19 cellular contexts compared by ENCODE assay signal in genomic region chr5:142445266-142445665, GRCh38.
DNase-seq lines count a peak whose midpoint lies in the region; ATAC-seq and TF ChIP-seq lines count a peak whose summit lies in the region.
"Had no signal": no experiment of that assay in that cellular context is flagged by ENCODE, and none has a peak within 500 bp of the region (broad histone marks: within the 10 kb centered on the region; RNA-seq: fewer than 3 reads in every experiment).

No MANE protein-coding gene starts in this region.

- no peak overlapping the region for H3T11ph ChIP-seq in H9 (ENCODE audit: low read length)

- no peak overlapping the region for H3K4me2 ChIP-seq in H9 (ENCODE audit: insufficient read depth, insufficient read length, low read length)
- H3K4me2 ChIP-seq in fibroblast of lung (ENCODE audit: extremely low read depth, insufficient read depth, low read length) = no peak overlapping the region

- H3K14ac ChIP-seq in H9 (ENCODE audit: insufficient read depth, low read length) = no peak overlapping the region

- H3K56ac ChIP-seq in H9 (ENCODE audit: insufficient read length, low read depth, low read length) = no peak overlapping the region

- H4K5ac ChIP-seq in H9 (ENCODE audit: insufficient read length, low read depth, low read length) = no peak overlapping the region

- H3K23me2 ChIP-seq in H9 (ENCODE audit: insufficient read length, low read depth, low read length, poor library complexity, severe bottlenecking) = no peaks in the 10 kb centered on the region

- H3K9me3 Mint-ChIP-seq in H9 = peaks cover 0 to 7% of the 10 kb centered on the region in 2 experiments; a peak in 3 of 5 replicates

- H3K9ac ChIP-seq in H9 (ENCODE audit: extremely low read depth, insufficient read length, low read length) (no peak overlapping the region), fibroblast of lung (ENCODE audit: insufficient read depth, low read length) (no peak overlapping the region), subcutaneous abdominal adipose tissue (ENCODE audit: low read length in 5 of 5) (no peak overlapping the region)
- H3K9ac ChIP-seq: parathyroid adenoma had no signal

- ATAC-seq in RWPE2 (ENCODE audit: low read depth) = no peak
- no peak for ATAC-seq in HG02938 (IDR thresholded peaks at IDR 0.05; ENCODE audit: unreplicated experiment)
- ATAC-seq in T-helper 17 cell = no peak
- ATAC-seq: gastroesophageal sphincter had no signal

- no peak overlapping the region for H3K27ac ChIP-seq in H9 (ENCODE audit: insufficient read length, low read depth, low read length)
- H3K27ac ChIP-seq in RWPE2 (ENCODE audit: poor library complexity, severe bottlenecking) = peak overlapping the region; percentile 56
- H3K27ac ChIP-seq in fibroblast of lung (ENCODE audit: insufficient read depth, low read length) = peak overlapping the region; percentile 89
- peak overlapping the region; percentile 45 for H3K27ac ChIP-seq in subcutaneous abdominal adipose tissue (ENCODE audit: low read depth, low read length)
- H3K27ac ChIP-seq: gastroesophageal sphincter, parathyroid adenoma had no signal

- H3K27me3 Mint-ChIP-seq in H9 (ENCODE audit: low read depth) = no peaks in the 10 kb centered on the region
- H3K27me3 Mint-ChIP-seq in T-helper 17 cell = no peaks in the 10 kb centered on the region

- H3K9me3 ChIP-seq in H9 (ENCODE audit: control insufficient read depth, low read depth, low read length) = no peaks in the 10 kb centered on the region
- H3K9me3 ChIP-seq in RWPE2 (ENCODE audit: severe bottlenecking) = no peaks in the 10 kb centered on the region
- H3K9me3 ChIP-seq in fibroblast of lung (ENCODE audit: control insufficient read depth, insufficient read depth, low read depth, low read length) = no peaks in the 10 kb centered on the region
- peaks cover 0 to 2% (median 0%) of the 10 kb centered on the region in 5 donors for H3K9me3 ChIP-seq in subcutaneous abdominal adipose tissue (ENCODE audit: control insufficient read depth in 5 of 5, low read length in 5 of 5)
- no peaks in the 10 kb centered on the region for H3K9me3 ChIP-seq in T-helper 17 cell (ENCODE audit: control insufficient read depth, low read length, poor library complexity, severe bottlenecking)
- H3K9me3 ChIP-seq: gastroesophageal sphincter, testis had no signal

- H3K18ac ChIP-seq in H9 (ENCODE audit: insufficient read length, low read depth, low read length) = no peak overlapping the region

- H3K27me3 ChIP-seq in H9 (ENCODE audit: insufficient read depth, low read length) (no peaks in the 10 kb centered on the region), RWPE2 (ENCODE audit: insufficient read depth, poor library complexity, severe bottlenecking) (no peaks in the 10 kb centered on the region), fibroblast of lung (ENCODE audit: control insufficient read depth, insufficient read depth, low read length) (no peaks in the 10 kb centered on the region), subcutaneous abdominal adipose tissue (ENCODE audit: control insufficient read depth in 5 of 5, insufficient read depth in 4 of 5, low read length in 5 of 5) (no peaks in the 10 kb centered on the region)
- H3K27me3 ChIP-seq: ascending aorta, gastroesophageal sphincter, MG63, testis had no signal

- H3K79me2 ChIP-seq in H9 (ENCODE audit: insufficient read depth, low read length) = no peaks in the 10 kb centered on the region
- H3K79me2 ChIP-seq in fibroblast of lung (ENCODE audit: control insufficient read depth, insufficient read depth, low read length) = no peaks in the 10 kb centered on the region
- H3K79me2 ChIP-seq: parathyroid adenoma had no signal

- DNase-seq in H9 (no peak), RWPE2 (ENCODE audit: low spot score) (no peak), fibroblast of lung (ENCODE audit: low read depth in 2 of 2) (peak in 1 of 2 donors; percentile 61), T-helper 17 cell (no peak), T-helper 9 cell (no peak)
- DNase-seq: activated CD4-positive, alpha-beta T cell treated with anti-CD3 and anti-CD28 coated beads for 48 hours; activated gamma-delta T cell treated with Interleukin-2 at 50 U/mL for 16 hours; MG63; naive B cell; NCI-H1694 treated with DMSO at 0.1 percent for 48 hours; NCI-H345; T1000 had no signal

- H3K4me1 Mint-ChIP-seq in H9 = peaks cover 17 to 18% of the 10 kb centered on the region in 2 experiments
- peaks cover 24% of the 10 kb centered on the region for H3K4me1 Mint-ChIP-seq in T-helper 17 cell

- no peak overlapping the region for H2BK20ac ChIP-seq in H9 (ENCODE audit: low read depth, low read length, poor library complexity, severe bottlenecking)

- H3K27ac Mint-ChIP-seq in H9 (no peak overlapping the region), T-helper 17 cell (no peak overlapping the region)

- no CpG with 5 or more reads among the region's 5 CpGs for WGBS in H9 (ENCODE audit: extremely low coverage, insufficient read length, low lambda C conversion rate)

- no peak overlapping the region for H2BK15ac ChIP-seq in H9 (ENCODE audit: low read depth, low read length)

- H3K4me3 Mint-ChIP-seq in H9 (no peak overlapping the region), T-helper 17 cell (no peak overlapping the region)
- H3K4me3 Mint-ChIP-seq: naive B cell had no signal

- H2AFZ ChIP-seq in H9 (ENCODE audit: low read length) (no peak overlapping the region), fibroblast of lung (ENCODE audit: low read length) (no peak overlapping the region)

- H2BK12ac ChIP-seq in H9 (ENCODE audit: insufficient read length, low read depth, low read length) = no peak overlapping the region

- H2BK5ac ChIP-seq in H9 (ENCODE audit: insufficient read length, low read length) = no peak overlapping the region

- TF ChIP-seq CTCF in H9 (conservative IDR thresholded peaks at IDR 0.05) (0 out of 3 replicates have a peak, but pooled peaks have one; percentile 4), RWPE2 (IDR thresholded peaks at IDR 0.05; ENCODE audit: poor library complexity, severe bottlenecking) (no peak), fibroblast of lung (conservative IDR thresholded peaks at IDR 0.05 in 1 of 2, IDR thresholded peaks at IDR 0.05 in 1 of 2; ENCODE audit: low read depth in 1 of 2, low read length in 2 of 2) (no peak)

- H3K4me3 ChIP-seq in RWPE2 (ENCODE audit: severe bottlenecking) = no peak overlapping the region
- no peak overlapping the region for H3K4me3 ChIP-seq in fibroblast of lung (replicated peaks in 1 of 4; ENCODE audit: control extremely low read depth in 1 of 4, insufficient read depth in 1 of 4, low read depth in 3 of 4, low read length in 4 of 4)
- H3K4me3 ChIP-seq in subcutaneous abdominal adipose tissue (ENCODE audit: low read depth in 1 of 5, low read length in 5 of 5) = no peak overlapping the region
- H3K4me3 ChIP-seq: ascending aorta, gastroesophageal sphincter, MG63, skin epidermis, testis had no signal

- H3K23ac ChIP-seq in H9 (ENCODE audit: insufficient read length, low read depth, low read length) = no peak overlapping the region

- H4K20me1 ChIP-seq in H9 (ENCODE audit: control insufficient read depth, insufficient read depth, insufficient read length) (no peaks in the 10 kb centered on the region), fibroblast of lung (ENCODE audit: control insufficient read depth, extremely low read depth, insufficient read depth, low read length) (no peaks in the 10 kb centered on the region)

- no peak overlapping the region for H4K91ac ChIP-seq in H9 (ENCODE audit: insufficient read length, low read depth, low read length)

- H3K79me1 ChIP-seq in H9 (ENCODE audit: insufficient read depth, low read depth, low read length, poor library complexity, severe bottlenecking) = no peaks in the 10 kb centered on the region

- no peak overlapping the region for H3K4ac ChIP-seq in H9 (ENCODE audit: low read depth, low read length)

- no peak overlapping the region for H2AK5ac ChIP-seq in H9 (ENCODE audit: insufficient read length, low read length)

- no peaks in the 10 kb centered on the region for H3K36me3 ChIP-seq in RWPE2 (ENCODE audit: low read depth)
- no peaks in the 10 kb centered on the region for H3K36me3 ChIP-seq in fibroblast of lung (ENCODE audit: control insufficient read depth, insufficient read depth, low read length)
- H3K36me3 ChIP-seq in subcutaneous abdominal adipose tissue (ENCODE audit: control insufficient read depth in 5 of 5, insufficient read depth in 5 of 5, low read length in 5 of 5) = no peaks in the 10 kb centered on the region
- H3K36me3 ChIP-seq: ascending aorta, gastroesophageal sphincter, MG63 had no signal

- H3K36me3 Mint-ChIP-seq in H9 (ENCODE audit: insufficient read depth in 1 of 3, low read depth in 3 of 3) (peaks cover 0 to 2% (median 0%) of the 10 kb centered on the region in 3 experiments; a peak in 2 of 7 replicates), T-helper 17 cell (ENCODE audit: low read depth) (peaks cover 2% of the 10 kb centered on the region)
- H3K36me3 Mint-ChIP-seq: naive B cell had no signal

- H3K4me1 ChIP-seq in H9 (ENCODE audit: insufficient read depth, low read length) (no peaks in the 10 kb centered on the region; the same call in 1 of the 2 replicates), RWPE2 (ENCODE audit: insufficient read depth, poor library complexity, severe bottlenecking) (peaks cover 15% of the 10 kb centered on the region), fibroblast of lung (ENCODE audit: control insufficient read depth, extremely low read depth, insufficient read depth, low read length) (peaks cover 23% of the 10 kb centered on the region), subcutaneous abdominal adipose tissue (ENCODE audit: control insufficient read depth in 5 of 5, insufficient read depth in 5 of 5, low read length in 5 of 5) (peaks cover 2 to 42% (median 25%) of the 10 kb centered on the region in 5 donors)
- H3K4me1 ChIP-seq: ascending aorta, parathyroid adenoma had no signal

- H2BK120ac ChIP-seq in H9 (ENCODE audit: low read depth, low read length, poor library complexity, severe bottlenecking) = no peak overlapping the region

- no peak overlapping the region for H4K8ac ChIP-seq in H9 (replicated peaks; ENCODE audit: insufficient read length, low read depth, low read length)
